13 cellular contexts compared by ENCODE assay signal in the genomic region with DNA sequence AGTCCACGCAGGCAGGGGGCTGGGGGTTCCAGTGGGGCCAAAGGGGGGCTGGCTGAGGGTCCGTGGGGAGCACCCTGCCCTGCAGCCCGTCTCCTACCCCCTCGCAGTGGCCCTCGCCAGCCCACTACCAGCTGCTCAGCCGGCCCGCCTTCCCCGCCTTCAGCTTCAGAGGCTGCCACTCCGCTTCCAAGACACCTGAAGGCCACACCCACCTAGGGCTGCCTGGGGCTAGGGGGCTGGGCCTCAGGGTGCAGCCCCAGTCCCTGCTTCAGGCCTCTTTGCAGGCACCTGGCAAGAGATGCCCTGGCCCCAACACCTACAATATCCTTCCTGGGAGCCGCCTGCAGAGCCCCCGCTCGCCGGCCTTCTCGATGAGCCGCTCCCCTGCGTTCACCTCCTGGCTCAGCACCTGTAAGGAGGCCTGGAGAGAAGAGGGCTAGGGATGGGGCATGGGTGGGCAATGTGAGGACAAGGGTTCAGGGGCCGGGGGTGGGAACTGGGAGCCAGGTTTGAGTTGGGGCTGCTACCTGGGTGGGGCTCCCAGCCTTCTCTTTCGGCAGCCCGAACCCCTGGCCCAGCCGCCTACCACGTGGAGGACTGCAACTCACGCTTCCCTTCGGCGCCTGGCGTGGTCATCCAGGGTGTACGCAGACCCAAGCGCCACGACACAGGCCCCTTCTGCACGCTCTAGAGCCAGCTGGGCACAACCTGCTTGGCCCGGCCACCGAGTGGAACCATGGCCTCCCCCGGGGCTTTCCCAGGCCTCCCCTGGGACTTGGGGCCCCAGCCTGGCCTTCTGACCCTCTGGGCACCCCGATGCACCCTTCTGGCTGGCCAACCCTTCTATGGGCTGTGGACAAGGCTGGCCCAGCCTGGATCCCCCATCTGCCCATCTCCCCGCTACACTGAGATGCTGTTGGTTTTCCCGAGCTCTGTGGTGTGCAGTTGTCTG. TPM values are rescaled to one million over a fixed set of nuclear protein-coding genes. Genes with fewer than 3 reads are reported as not detected.
DNase-seq lines count a peak whose midpoint lies in the region; ATAC-seq and TF ChIP-seq lines count a peak whose summit lies in the region.
"Had no signal": no experiment of that assay in that cellular context is flagged by ENCODE, and none has a peak within 500 bp of the region (broad histone marks: within the 10 kb centered on the region; RNA-seq: fewer than 3 reads in every experiment).

No MANE protein-coding gene starts in this region.

- no peak overlapping the region for H3K4me3 ChIP-seq in mucosa of descending colon
- H3K4me3 ChIP-seq: adrenal gland had no signal

- peaks cover 21% of the 10 kb centered on the region for H3K4me1 ChIP-seq in mucosa of descending colon (ENCODE audit: low read depth)

- DNase-seq in NCI-H1417 (lab: John Stamatoyannopoulos, UW) (peak; percentile 13 to 31 (median 30)), NCI-H1417 treated with DMSO at 0.1 percent for 48 hours (lab: John Stamatoyannopoulos, UW) (no peak), NCI-H510A treated with DMSO at 0.1 percent for 48 hours (lab: John Stamatoyannopoulos, UW) (peak; percentile 75), mucosa of descending colon (peak in 1 of 3 donors; percentile 49), T-helper 1 cell (no peak)
- DNase-seq: activated T-cell treated with anti-CD3 and anti-CD28 coated beads, Interleukin-2, amount 50 U/mL, for 24 hours; adrenal gland; HFFc6; NCI-H1048; OCI-M1 had no signal

- intact Hi-C loops in mucosa of descending colon (cut with DNase I, micrococcal nuclease), result no loop called here

- ATAC-seq in mucosa of descending colon, result peak; percentile 34
- ATAC-seq in GM19463 (IDR thresholded peaks at IDR 0.05; ENCODE audit: unreplicated experiment), result no peak

- no peak for TF ChIP-seq CTCF in mucosa of descending colon (IDR thresholded peaks at IDR 0.05)

- no peaks in the 10 kb centered on the region for H3K36me3 ChIP-seq in mucosa of descending colon (ENCODE audit: low read depth)

- H3K9me3 ChIP-seq in mucosa of descending colon, result no peaks in the 10 kb centered on the region
- H3K9me3 ChIP-seq: adrenal gland had no signal

RNA-seq across cellular contexts. Expression of gene STPG3, which starts 1.7 kb away (rescaled TPM):
- not detected for total RNA-seq in mucosa of descending colon
- total RNA-seq: HFFc6, mesenteric fat pad, ureter had no signal

RNA-seq across cellular contexts. Expression of gene NELFB, which starts 2.3 kb away (rescaled TPM):
- total RNA-seq in mucosa of descending colon, result 10 to 100 TPM; 52.9 to 66.2 (median 60.5) TPM

RNA-seq across cellular contexts. Expression of gene TUBB4B, which starts 11.7 kb away (rescaled TPM):
- total RNA-seq in mucosa of descending colon, result 100 to 1,000 TPM; 286 to 379 (median 332) TPM

RNA-seq across cellular contexts. Expression of gene SLC34A3, which starts 22.1 kb away (rescaled TPM):
- total RNA-seq in mucosa of descending colon, result not detected
- total RNA-seq: adrenal gland, HFFc6, mesenteric fat pad, ureter had no signal

RNA-seq across cellular contexts. Expression of gene TOR4A, which starts 24.7 kb away (rescaled TPM):
- 10 to 100 TPM; 23.3 to 48.6 (median 45.3) TPM for total RNA-seq in mucosa of descending colon

Comparison
In these comparisons a context has a peak if more than half of its experiments do, and no peak if none do; other contexts are left out.
1. DNase-seq: peak in NCI-H1417 (3 of 3) and NCI-H510A treated with DMSO at 0.1 percent for 48 hours (single experiment); none in NCI-H1417 treated with DMSO at 0.1 percent for 48 hours (single experiment) and T-helper 1 cell (0 of 5).